Comparison of ENCODE assay signal across 8 cellular contexts in the genomic region with DNA sequence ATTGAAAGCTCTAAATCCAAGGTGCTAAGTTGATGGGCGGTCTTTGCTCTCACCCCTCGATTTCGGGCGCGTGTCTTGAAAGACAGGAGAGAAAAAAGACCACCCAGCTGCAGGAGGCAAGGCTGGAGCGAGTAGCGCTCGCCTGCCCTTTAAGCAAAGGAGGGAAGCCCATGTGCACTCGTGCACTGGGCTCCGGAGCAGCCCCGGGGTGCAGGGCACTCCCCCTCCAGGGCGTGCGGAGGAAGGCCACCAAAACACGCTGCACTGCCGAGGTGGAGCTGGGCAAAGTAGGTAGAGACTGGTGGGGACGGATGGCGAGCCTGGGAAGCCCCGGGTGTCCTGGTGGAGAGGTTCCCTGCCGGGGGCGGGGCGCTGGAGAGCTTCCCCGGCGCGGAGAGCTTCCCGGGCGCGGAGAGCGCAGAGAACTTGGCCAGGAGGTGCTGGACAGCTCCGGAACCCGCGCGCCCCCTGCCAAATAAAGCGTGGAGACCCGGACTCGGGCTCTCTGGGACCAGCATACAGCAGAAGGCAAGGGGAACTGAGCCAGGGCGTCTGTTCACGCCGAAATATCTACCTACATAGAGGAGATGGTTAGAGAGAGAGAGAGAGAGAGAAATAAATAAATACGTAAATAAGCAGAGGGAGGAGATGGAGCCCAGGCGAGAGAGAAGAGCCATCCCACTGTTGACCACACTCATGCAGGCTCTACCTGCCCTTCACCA. TPM values are rescaled to one million over a fixed set of nuclear protein-coding genes. Genes with fewer than 3 reads are reported as not detected.
DNase-seq lines count a peak whose midpoint lies in the region; ATAC-seq and TF ChIP-seq lines count a peak whose summit lies in the region.

No MANE protein-coding gene starts in this region.

- ATAC-seq in HG03432 (IDR thresholded peaks at IDR 0.05; ENCODE audit: unreplicated experiment) (peak; percentile 56), body of pancreas (peak; percentile 41), HG02840 (IDR thresholded peaks at IDR 0.05; ENCODE audit: low FRiP score, unreplicated experiment) (no peak)

- peaks cover 25% of the 10 kb centered on the region for H3K4me1 ChIP-seq in body of pancreas

- no peaks in the 10 kb centered on the region for H3K9me3 ChIP-seq in body of pancreas

- H3K4me3 ChIP-seq in body of pancreas = peak overlapping the region in 1 of 2 donors; percentile 50

- no peaks in the 10 kb centered on the region for H3K36me3 ChIP-seq in body of pancreas (replicated peaks in 1 of 2; ENCODE audit: insufficient read depth in 1 of 2, low read depth in 2 of 2)

- no peak overlapping the region for H3K27ac ChIP-seq in body of pancreas

- WGBS in body of pancreas, 2 donors = 1 to 3% methylated on average over 26 to 40 of the region's 40 CpGs

- DNase-seq in GM10266 (ENCODE audit: extremely low spot score) = peak; percentile 35
- DNase-seq in T follicular helper cell (ENCODE audit: low read depth) = peak; percentile 25
- DNase-seq in body of pancreas = peak in 3 of 4 donors; percentile 13 to 41 (median 21)
- DNase-seq in iPS-NIHi11 (ENCODE audit: low spot score) = peak; percentile 83
- DNase-seq in stimulated activated CD4-positive, alpha-beta T cell treated with anti-CD3 and anti-CD28 coated beads, Interleukin-12 subunit alpha, Interleukin-12 subunit beta, amount 100 ng/mL, for 24 hours (ENCODE audit: low read depth in 2 of 2) = peak; percentile 10 to 22
- DNase-seq in DMS79 treated with DMSO at 0.1 percent for 48 hours (lab: John Stamatoyannopoulos, UW) = no peak

- peaks cover 0 to 4% of the 10 kb centered on the region in 2 donors for H3K27me3 ChIP-seq in body of pancreas

- no peak for TF ChIP-seq CTCF in GM10266 (IDR thresholded peaks at IDR 0.05; ENCODE audit: control insufficient read depth, insufficient read depth, low read depth, missing control alignments)
- TF ChIP-seq CTCF in body of pancreas (IDR thresholded peaks at IDR 0.05) = peak in 1 of 7 experiments; percentile 10

- no peak for TF ChIP-seq POLR2A in body of pancreas (IDR thresholded peaks at IDR 0.05)

- intact Hi-C loops in body of pancreas (cut with DNase I) = no loop called here

RNA-seq across cellular contexts. Expression of gene NELL2, which starts 0.6 kb away (rescaled TPM):
- 1 to 10 TPM in 1 of 2 donors, not detected in 1; 3.6 TPM for total RNA-seq in body of pancreas
